Comparison of ENCODE assay signal across 19 cellular contexts in the genomic region with DNA sequence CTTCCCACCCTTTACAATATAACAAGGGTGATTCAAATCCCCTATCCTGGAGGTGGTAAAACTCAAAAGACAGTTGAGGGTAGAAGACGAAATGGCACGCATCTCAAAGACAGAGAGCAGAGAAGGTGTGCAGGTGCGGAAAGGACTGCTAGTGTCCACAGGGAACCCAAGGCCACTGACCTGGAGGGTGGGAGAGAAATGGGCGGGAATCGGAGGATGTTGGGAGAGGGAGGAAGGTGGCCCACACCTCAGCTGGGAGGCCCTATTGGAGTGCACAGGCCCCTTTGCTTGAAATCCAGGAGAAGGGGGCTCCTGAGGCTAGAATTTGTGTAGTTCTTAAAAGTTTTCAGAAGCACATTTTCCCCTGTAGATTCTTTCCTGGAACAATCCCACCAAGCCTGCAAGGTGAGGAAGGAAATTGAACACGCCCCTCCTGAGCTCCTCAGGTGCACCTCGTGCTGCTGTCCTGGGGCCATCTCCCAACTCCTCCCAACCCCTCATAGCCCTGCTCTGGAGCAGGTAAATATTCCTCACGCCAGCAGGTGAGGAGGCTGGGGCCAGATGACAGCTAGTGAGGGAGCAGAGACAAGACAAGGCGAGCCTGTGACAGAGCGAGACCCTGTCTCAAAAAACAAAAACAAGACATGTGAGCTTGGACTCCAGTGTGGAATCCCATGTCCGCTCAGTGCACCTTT.
"Had no signal": no experiment of that assay in that cellular context is flagged by ENCODE, and none has a peak within 500 bp of the region (broad histone marks: within the 10 kb centered on the region; RNA-seq: fewer than 3 reads in every experiment).

No MANE protein-coding gene starts in this region.

- H3K9me3 ChIP-seq: breast epithelium, mucosa of descending colon had no signal

- H3K4me3 ChIP-seq: breast epithelium, hepatocyte, mucosa of descending colon had no signal

- DNase-seq: activated CD8-positive, alpha-beta memory T cell treated with anti-CD3 and anti-CD28 coated beads, Interleukin-2, amount 50 U/mL, for 48 hours; activated naive CD4-positive, alpha-beta T cell treated with anti-CD3 and anti-CD28 coated beads for 36 hours; activated naive CD8-positive, alpha-beta T cell treated with anti-CD3 and anti-CD28 coated beads, Interleukin-2, amount 10 ng/mL, durations not matched to agents 7 days and 5 days; activated T-cell treated with anti-CD3 and anti-CD28 coated beads, Interleukin-2, amount 50 U/mL, for 48 hours; amniotic stem cell; cerebellar nuclear complex; cortex of kidney; foreskin fibroblast; immature natural killer cell; kidney glomerular epithelial cell; mucosa of descending colon; nephron progenitor cell; stimulated activated CD4-positive, alpha-beta T cell treated with anti-CD3 and anti-CD28 coated beads, Interleukin-4, amount 100 ng/mL, for 1 hour; stimulated activated naive CD4-positive, alpha-beta T cell treated with Interleukin-2 at 50 U/mL for 16 hours; T1000 had no signal

- ATAC-seq: mucosa of descending colon, WTC11 had no signal

- H3K36me3 ChIP-seq: breast epithelium had no signal

- H3K27ac ChIP-seq: epithelial cell of prostate, hepatocyte had no signal

- H3K27me3 ChIP-seq: breast epithelium, hepatocyte had no signal
